ENCODE assay signal across 8 cellular contexts in genomic region chr9:137046094-137046787, GRCh38. TPM values are rescaled to one million over a fixed set of nuclear protein-coding genes. Genes with fewer than 3 reads are reported as not detected.
DNase-seq lines count a peak whose midpoint lies in the region; ATAC-seq and TF ChIP-seq lines count a peak whose summit lies in the region.

Gene NPDC1, minus strand, starts transcription at chr9:137046177. Its CDS starts 188 bp downstream, at chr9:137045989.

- DNase-seq in NCI-H1092 treated with DMSO at 0.1 percent for 48 hours (lab: John Stamatoyannopoulos, UW) (peak; percentile 82), right atrium auricular region (ENCODE audit: low spot score) (peak; percentile 80), psoas muscle (peak; percentile 76 to 82)

- TF ChIP-seq CTCF in GM12875 (IDR thresholded peaks at IDR 0.05; ENCODE audit: borderline replicate concordance, insufficient read depth, low read depth, low read length): peak; percentile 92
- TF ChIP-seq CTCF in right atrium auricular region (IDR thresholded peaks at IDR 0.05): peak; percentile 87 to 93
- TF ChIP-seq CTCF in psoas muscle (IDR thresholded peaks at IDR 0.05): peak; percentile 73

- no peaks in the 10 kb centered on the region for H3K9me3 ChIP-seq in right atrium auricular region
- H3K9me3 ChIP-seq in psoas muscle: no peaks in the 10 kb centered on the region

- H3K27ac ChIP-seq in angular gyrus (ENCODE audit: low read depth, low read length) (peak within 1 kb of the TSS; percentile 66), right atrium auricular region (peak within 1 kb of the TSS; percentile 67 to 77), psoas muscle (peak within 1 kb of the TSS; percentile 50), urinary bladder (ENCODE audit: low read depth) (no peak within 1 kb of the TSS)

- H3K4me1 ChIP-seq in right atrium auricular region: peaks cover 0 to 53% of the 10 kb centered on the region in 2 donors
- H3K4me1 ChIP-seq in psoas muscle: peaks cover 18% of the 10 kb centered on the region
- H3K4me1 ChIP-seq in urinary bladder (ENCODE audit: insufficient read depth): no peaks in the 10 kb centered on the region

- no peak within 1 kb of the TSS for H3K4me3 ChIP-seq in GM12875 (ENCODE audit: low read depth, low read length)
- peak within 1 kb of the TSS; percentile 49 to 60 for H3K4me3 ChIP-seq in right atrium auricular region
- H3K4me3 ChIP-seq in psoas muscle: peak within 1 kb of the TSS; percentile 69
- peak within 1 kb of the TSS; percentile 64 for H3K4me3 ChIP-seq in urinary bladder (ENCODE audit: low read depth, low read length)

- WGBS in psoas muscle, 3 donors: 1 to 2% (median 1%) methylated on average over 46 to 56 of the region's 56 CpGs
- under 1% methylated on average over 56 of the region's 56 CpGs for WGBS in urinary bladder

- intact Hi-C loops in T-helper 1 cell treated with Interleukin-12 subunit alpha and Interleukin-12 subunit beta and Interleukin-4 antibody, amounts not matched to agents 30 ng/mL and 1 ng/mL, for 36 hours (cut with micrococcal nuclease): loop anchor here (1.0 to 5.0 kb wide), 4 partner anchors 11 to 199 kb away; partner anchors contain the start of genes PHPT1 and RNF224
- intact Hi-C loops in psoas muscle (cut with DNase I): loop anchor here in 1 of 2 donors (2.0 kb wide), 1 partner anchor 19 kb away; no protein-coding TSS in a partner anchor

- H3K27me3 ChIP-seq in right atrium auricular region (peaks cover 0 to 12% of the 10 kb centered on the region in 2 donors), psoas muscle (ENCODE audit: insufficient read depth in 3 of 3, low read length in 2 of 3) (peaks cover 0 to 60% (median 10%) of the 10 kb centered on the region in 3 donors)

- H3K36me3 ChIP-seq in right atrium auricular region: no peaks in the 10 kb centered on the region
- no peaks in the 10 kb centered on the region for H3K36me3 ChIP-seq in psoas muscle (ENCODE audit: insufficient read depth in 1 of 2, low read depth in 1 of 2)
- no peaks in the 10 kb centered on the region for H3K36me3 ChIP-seq in urinary bladder (ENCODE audit: insufficient read depth)

- ATAC-seq in psoas muscle (peak; percentile 64 to 83 (median 70)), GM19328 (IDR thresholded peaks at IDR 0.05; ENCODE audit: unreplicated experiment) (no peak)

RNA-seq across cellular contexts. Expression of gene NPDC1, which starts in this region (rescaled TPM):
- total RNA-seq in T-helper 1 cell treated with Interleukin-12 subunit alpha and Interleukin-12 subunit beta and Interleukin-4 antibody, amounts not matched to agents 30 ng/mL and 1 ng/mL, for 36 hours: 56.7 and 57.3 TPM in 2 replicates
- 10 to 100 TPM; 49.7 to 57.8 TPM for total RNA-seq in right atrium auricular region
- 10 to 100 TPM; 17.3 to 32.1 (median 22.6) TPM for total RNA-seq in psoas muscle
- polyA plus RNA-seq in psoas muscle: 10 to 100 TPM; 14.8 to 23.2 (median 17.6) TPM
- 17.9 TPM for total RNA-seq in urinary bladder
- 120 TPM for polyA plus RNA-seq in urinary bladder
